In the genomic region with DNA sequence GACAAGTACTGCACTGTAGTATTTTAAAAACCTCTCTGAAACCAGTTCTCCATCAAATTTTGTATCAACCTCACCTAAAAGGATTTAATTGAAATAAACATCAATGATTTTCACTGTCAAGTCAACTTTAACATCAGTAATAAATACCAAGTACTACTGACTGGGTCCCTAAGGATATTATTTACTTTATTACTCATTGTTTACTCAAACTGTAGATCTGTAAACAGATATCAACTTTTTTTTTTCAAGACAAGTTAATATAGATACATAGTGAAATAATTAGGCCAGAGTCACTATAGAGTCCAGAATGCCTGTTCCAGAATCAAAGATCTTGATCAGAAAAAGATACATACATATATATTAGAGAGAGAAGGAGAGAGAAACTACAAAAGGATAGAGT, we compare ENCODE assay signal across 12 cellular contexts. TPM values are rescaled to one million over a fixed set of nuclear protein-coding genes. Genes with fewer than 3 reads are reported as not detected.
DNase-seq lines count a peak whose midpoint lies in the region; ATAC-seq and FAIRE-seq lines count a peak whose summit lies in the region.
"Had no signal": no experiment of that assay in that cellular context is flagged by ENCODE, and none has a peak within 500 bp of the region (broad histone marks: within the 10 kb centered on the region; RNA-seq: fewer than 3 reads in every experiment).

No MANE protein-coding gene starts in this region.

- peak overlapping the region; percentile 87 for H3K4me3 ChIP-seq in ACC112 (ENCODE audit: low read depth, low read length)
- H3K4me3 ChIP-seq in naive thymus-derived CD4-positive, alpha-beta T cell (ENCODE audit: low read length) = no peak overlapping the region

- in situ Hi-C loops in ACHN (cut with HindIII; ENCODE audit: low pct_ligation_motif_present, low pct_unique_long_range_greater_than_20kb, low sequenced_read_pairs) = no loop called here

- H3K36me3 Mint-ChIP-seq in activated naive CD8-positive, alpha-beta T cell = no peaks in the 10 kb centered on the region
- H3K36me3 Mint-ChIP-seq in naive thymus-derived CD4-positive, alpha-beta T cell = peaks cover 0 to 3% (median 0%) of the 10 kb centered on the region in 5 donors

- no peaks in the 10 kb centered on the region for H3K27me3 Mint-ChIP-seq in activated naive CD8-positive, alpha-beta T cell
- H3K27me3 Mint-ChIP-seq in naive thymus-derived CD4-positive, alpha-beta T cell = no peaks in the 10 kb centered on the region

- intact Hi-C loops in naive thymus-derived CD4-positive, alpha-beta T cell (cut with micrococcal nuclease) = no loop called here

- no peaks in the 10 kb centered on the region for H3K9me3 ChIP-seq in naive thymus-derived CD4-positive, alpha-beta T cell (ENCODE audit: control insufficient read depth in 2 of 3, low read length in 3 of 3)

- no peak overlapping the region for H3K27ac Mint-ChIP-seq in activated naive CD8-positive, alpha-beta T cell
- H3K27ac Mint-ChIP-seq in naive thymus-derived CD4-positive, alpha-beta T cell = peak overlapping the region in 4 of 9 donors; percentile 63 to 88 (median 76)
- H3K27ac Mint-ChIP-seq: H9 had no signal

- ATAC-seq in naive thymus-derived CD4-positive, alpha-beta T cell = no peak
- no peak for ATAC-seq in GM18873 (IDR thresholded peaks at IDR 0.05; ENCODE audit: low FRiP score, unreplicated experiment)
- ATAC-seq: left ventricle myocardium superior had no signal

- H3K4me3 Mint-ChIP-seq in activated naive CD8-positive, alpha-beta T cell = peak overlapping the region; percentile 91
- peak overlapping the region; percentile 65 to 93 (median 90) for H3K4me3 Mint-ChIP-seq in naive thymus-derived CD4-positive, alpha-beta T cell

- H3K27ac ChIP-seq in ACC112 (ENCODE audit: low read depth, low read length) = peak overlapping the region; percentile 43
- no peak overlapping the region for H3K27ac ChIP-seq in naive thymus-derived CD4-positive, alpha-beta T cell (ENCODE audit: low read depth, low read length)

- FAIRE-seq in G401.6 (lab: Jason Lieb, UNC) = peak; percentile 19

- no peak overlapping the region for H2AFZ ChIP-seq in ACC112 (ENCODE audit: low read length, unreplicated experiment)

- no peak for DNase-seq in naive thymus-derived CD4-positive, alpha-beta T cell
- DNase-seq in ACHN (no peak), putamen (ENCODE audit: low spot score) (no peak)
- no peak for DNase-seq in stimulated activated CD4-positive, alpha-beta T cell treated with anti-CD3 and anti-CD28 coated beads, Interleukin-15, amount 100 ng/mL, for 24 hours
- DNase-seq: activated gamma-delta T cell treated with Interleukin-2 at 50 U/mL for 16 hours, H9, left ventricle myocardium superior, NCI-H187 treated with DMSO at 0.1 percent for 48 hours had no signal

- no peaks in the 10 kb centered on the region for H3K36me3 ChIP-seq in ACC112 (ENCODE audit: insufficient read depth, low read length)
- H3K36me3 ChIP-seq in naive thymus-derived CD4-positive, alpha-beta T cell (ENCODE audit: control insufficient read depth in 2 of 3, insufficient read depth in 3 of 3, low read length in 3 of 3) = peaks cover 0 to 4% (median 0%) of the 10 kb centered on the region in 3 experiments

- H3K27me3 ChIP-seq in ACC112 (ENCODE audit: insufficient read depth, low read length) = no peaks in the 10 kb centered on the region
- no peaks in the 10 kb centered on the region for H3K27me3 ChIP-seq in naive thymus-derived CD4-positive, alpha-beta T cell (ENCODE audit: control insufficient read depth in 2 of 2, insufficient read depth in 2 of 2, low read length in 2 of 2)

- CTCF ChIA-PET in naive thymus-derived CD4-positive, alpha-beta T cell (lab: Charles Lee) = interaction anchor here (2.7 kb wide), 1 partner anchor 114 kb away, joined by 11 read pairs; no protein-coding TSS in a partner anchor

- peaks cover 47% of the 10 kb centered on the region for H3K79me2 ChIP-seq in ACC112 (ENCODE audit: control insufficient read depth, insufficient read depth, low read length, unreplicated experiment)

- peaks cover 26% of the 10 kb centered on the region for H3K4me1 ChIP-seq in ACC112 (ENCODE audit: control insufficient read depth, insufficient read depth, low read length, unreplicated experiment)
- peaks cover 0 to 8% of the 10 kb centered on the region in 2 donors for H3K4me1 ChIP-seq in naive thymus-derived CD4-positive, alpha-beta T cell (ENCODE audit: control insufficient read depth in 2 of 2, insufficient read depth in 2 of 2, low read length in 2 of 2)

- POLR2A ChIA-PET in naive thymus-derived CD4-positive, alpha-beta T cell (lab: Charles Lee) = no interaction called here

- H3K9me3 Mint-ChIP-seq in activated naive CD8-positive, alpha-beta T cell (ENCODE audit: low read depth) = no peaks in the 10 kb centered on the region
- H3K9me3 Mint-ChIP-seq in naive thymus-derived CD4-positive, alpha-beta T cell = peaks cover 0 to 2% (median 0%) of the 10 kb centered on the region in 11 donors
- H3K9me3 Mint-ChIP-seq: H9 had no signal

- peaks cover 33% of the 10 kb centered on the region for H3K4me1 Mint-ChIP-seq in activated naive CD8-positive, alpha-beta T cell (ENCODE audit: low read depth)
- H3K4me1 Mint-ChIP-seq in naive thymus-derived CD4-positive, alpha-beta T cell = peaks cover 10 to 48% (median 29%) of the 10 kb centered on the region in 7 donors

RNA-seq across cellular contexts. Expression of a gene that starts 1.6 kb away (rescaled TPM):
- total RNA-seq in naive thymus-derived CD4-positive, alpha-beta T cell = 10 to 100 TPM; 11.9 to 22.7 (median 17.3) TPM
- 10 to 100 TPM; 15.5 to 26.6 TPM for polyA plus RNA-seq in naive thymus-derived CD4-positive, alpha-beta T cell

RNA-seq across cellular contexts. Expression of a gene that starts 29.1 kb away (rescaled TPM):
- total RNA-seq in naive thymus-derived CD4-positive, alpha-beta T cell = not detected
- not detected for polyA plus RNA-seq in naive thymus-derived CD4-positive, alpha-beta T cell
- total RNA-seq: H9 had no signal
